ENCODE assay signal across 22 cellular contexts in the genomic region with DNA sequence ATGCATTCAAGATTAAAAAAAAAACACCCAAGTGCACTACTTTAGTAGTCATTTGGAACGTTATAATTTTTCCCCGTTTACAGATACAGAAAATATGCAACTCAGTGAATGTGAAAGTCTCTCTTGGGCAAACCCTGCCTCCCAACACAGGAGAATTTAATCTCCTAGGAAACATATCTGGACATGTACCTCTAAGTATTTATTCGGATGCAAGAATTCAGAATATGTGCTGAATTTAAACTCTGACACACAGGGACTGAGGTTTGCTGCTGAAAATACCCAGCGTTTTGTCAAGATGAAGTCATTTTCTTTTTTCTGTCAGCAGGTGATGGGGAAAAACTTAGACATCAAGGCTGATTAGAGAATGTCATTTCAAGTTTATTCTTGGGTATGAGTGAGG.
DNase-seq lines count a peak whose midpoint lies in the region; ATAC-seq and TF ChIP-seq lines count a peak whose summit lies in the region.
"Had no signal": no experiment of that assay in that cellular context is flagged by ENCODE, and none has a peak within 500 bp of the region (broad histone marks: within the 10 kb centered on the region; RNA-seq: fewer than 3 reads in every experiment).

No MANE protein-coding gene starts in this region.

- ATAC-seq in HG02870 (IDR thresholded peaks at IDR 0.05; ENCODE audit: unreplicated experiment) = no peak
- ATAC-seq: CD8-positive, alpha-beta T cell; HCT116; K562; naive thymus-derived CD4-positive, alpha-beta T cell had no signal

- no peaks in the 10 kb centered on the region for H3K9me3 ChIP-seq in BLaER1
- H3K9me3 ChIP-seq: stomach, uterus had no signal

- peaks cover 5% of the 10 kb centered on the region for H3K36me3 Mint-ChIP-seq in type B pancreatic cell
- H3K36me3 Mint-ChIP-seq: CD8-positive, alpha-beta T cell; naive thymus-derived CD4-positive, alpha-beta T cell had no signal

- H3K36me3 ChIP-seq in BLaER1 = no peaks in the 10 kb centered on the region
- H3K36me3 ChIP-seq: stomach, uterus had no signal

- peaks cover 32% of the 10 kb centered on the region for H3K4me1 Mint-ChIP-seq in type B pancreatic cell (ENCODE audit: unreplicated experiment)

- H3K9me3 Mint-ChIP-seq in type B pancreatic cell = peaks cover 8% of the 10 kb centered on the region
- H3K9me3 Mint-ChIP-seq: CD8-positive, alpha-beta T cell; naive thymus-derived CD4-positive, alpha-beta T cell had no signal

- H3K4me1 ChIP-seq in BLaER1 = peaks cover 42% of the 10 kb centered on the region
- H3K4me1 ChIP-seq: uterus had no signal

- H3K27ac ChIP-seq in BLaER1 = no peak overlapping the region
- H3K27ac ChIP-seq: stomach, uterus had no signal

- H3K27ac Mint-ChIP-seq in type B pancreatic cell = no peak overlapping the region
- H3K27ac Mint-ChIP-seq: CD8-positive, alpha-beta T cell; naive thymus-derived CD4-positive, alpha-beta T cell had no signal

- H3K4me3 ChIP-seq in BLaER1 = no peak overlapping the region
- H3K4me3 ChIP-seq: K562, skin epidermis, stomach, uterus had no signal

- no peaks in the 10 kb centered on the region for H4K20me1 ChIP-seq in BLaER1

- peaks cover 16% of the 10 kb centered on the region for H3K27me3 Mint-ChIP-seq in type B pancreatic cell

- peak; percentile 60 for DNase-seq in NCI-H226
- peak; percentile 68 for DNase-seq in dedifferentiated amniotic fluid mesenchymal stem cell (ENCODE audit: extremely low spot score)
- DNase-seq in non-pigmented ciliary epithelial cell (ENCODE audit: low read depth) = peak; percentile 45
- DNase-seq in NCI-H82 (lab: John Stamatoyannopoulos, UW) = no peak
- no peak for DNase-seq in type B pancreatic cell (ENCODE audit: extremely low spot score, unreplicated experiment)
- DNase-seq in NCI-H1436 treated with DMSO at 0.1 percent for 48 hours (lab: John Stamatoyannopoulos, UW) = no peak
- DNase-seq: activated CD4-positive, alpha-beta T cell treated with anti-CD3 and anti-CD28 coated beads for 1 hour; central memory CD4-positive, alpha-beta T cell; DMS53; effector memory CD4-positive, alpha-beta T cell; naive thymus-derived CD4-positive, alpha-beta T cell; NCI-H2029; NCI-H446; stimulated activated CD4-positive, alpha-beta T cell treated with anti-CD3 and anti-CD28 coated beads, Interleukin-4, amount 100 ng/mL, for 1 hour; stomach; uterus had no signal

- H3K9ac ChIP-seq in BLaER1 = no peak overlapping the region

- H3K27me3 ChIP-seq in BLaER1 = no peaks in the 10 kb centered on the region
- H3K27me3 ChIP-seq: stomach, uterus had no signal

- no peak overlapping the region for H3K4me3 Mint-ChIP-seq in type B pancreatic cell
- H3K4me3 Mint-ChIP-seq: CD8-positive, alpha-beta T cell; naive thymus-derived CD4-positive, alpha-beta T cell had no signal

- TF ChIP-seq CTCF in type B pancreatic cell (conservative IDR thresholded peaks at IDR 0.05) = no peak

- peak overlapping the region; percentile 33 for H3K4me2 ChIP-seq in BLaER1

Comparison
In these comparisons a context has a peak if more than half of its experiments do, and no peak if none do; other contexts are left out.
1. DNase-seq: peak in NCI-H226 (single experiment), dedifferentiated amniotic fluid mesenchymal stem cell (single experiment) and non-pigmented ciliary epithelial cell (single experiment); none in NCI-H82 (single experiment), type B pancreatic cell (single experiment) and NCI-H1436 treated with DMSO at 0.1 percent for 48 hours (single experiment).